In genomic region chr14:39174560-39175444, GRCh38 we compare ENCODE assay signal across 8 cellular contexts. TPM values are rescaled to one million over a fixed set of nuclear protein-coding genes. Genes with fewer than 3 reads are reported as not detected.
DNase-seq lines count a peak whose midpoint lies in the region; ATAC-seq and TF ChIP-seq lines count a peak whose summit lies in the region.

Gene PNN, plus strand, starts transcription at chr14:39175254. Its CDS starts 26 bp downstream, at chr14:39175280.

- H3K79me2 ChIP-seq in ACC112 (ENCODE audit: control insufficient read depth, insufficient read depth, low read length, unreplicated experiment), result peaks cover 44% of the 10 kb centered on the region

- peaks cover 24% of the 10 kb centered on the region for H3K4me1 ChIP-seq in ACC112 (ENCODE audit: control insufficient read depth, insufficient read depth, low read length, unreplicated experiment)
- peaks cover 0 to 8% of the 10 kb centered on the region in 2 donors for H3K4me1 ChIP-seq in breast epithelium
- H3K4me1 ChIP-seq in skeletal muscle tissue (ENCODE audit: control insufficient read depth in 3 of 3, insufficient read depth in 3 of 3, low read length in 3 of 3), result peaks cover 13 to 21% (median 20%) of the 10 kb centered on the region in 3 donors

- peak within 1 kb of the TSS; percentile 59 for H2AFZ ChIP-seq in ACC112 (ENCODE audit: low read length, unreplicated experiment)

- TF ChIP-seq CTCF in VCaP (conservative IDR thresholded peaks at IDR 0.05), result no peak
- peak in 2 of 3 donors; percentile 22 to 23 for TF ChIP-seq CTCF in breast epithelium (IDR thresholded peaks at IDR 0.05)

- H3K9ac ChIP-seq in skeletal muscle tissue (ENCODE audit: low read depth in 1 of 3, low read length in 3 of 3), result peak within 1 kb of the TSS; percentile 97 to 99 (median 98)

- H3K27me3 ChIP-seq in ACC112 (ENCODE audit: insufficient read depth, low read length), result no peaks in the 10 kb centered on the region
- no peaks in the 10 kb centered on the region for H3K27me3 ChIP-seq in breast epithelium
- H3K27me3 ChIP-seq in skeletal muscle tissue (ENCODE audit: control insufficient read depth in 3 of 3, insufficient read depth in 3 of 3, low read length in 3 of 3), result no peaks in the 10 kb centered on the region

- peaks cover 36% of the 10 kb centered on the region for H3K36me3 ChIP-seq in ACC112 (ENCODE audit: insufficient read depth, low read length)
- H3K36me3 ChIP-seq in breast epithelium, result no peaks in the 10 kb centered on the region
- peaks cover 27 to 31% (median 28%) of the 10 kb centered on the region in 3 donors for H3K36me3 ChIP-seq in skeletal muscle tissue (ENCODE audit: control insufficient read depth in 3 of 3, insufficient read depth in 3 of 3, low read length in 3 of 3)

- peak; percentile 94 for ATAC-seq in GM18870 (IDR thresholded peaks at IDR 0.05; ENCODE audit: unreplicated experiment)
- peak; percentile 93 for ATAC-seq in HG03135 (IDR thresholded peaks at IDR 0.05; ENCODE audit: unreplicated experiment)

- DNase-seq in NCI-H2196 treated with DMSO at 0.1 percent for 48 hours (lab: John Stamatoyannopoulos, UW; ENCODE audit: unreplicated experiment) (peak; percentile 98), breast epithelium (ENCODE audit: low spot score in 2 of 2) (peak; percentile 96 to 98)

- H3K27ac ChIP-seq in ACC112 (ENCODE audit: low read depth, low read length) (peak within 1 kb of the TSS; percentile 78), VCaP (peak within 1 kb of the TSS; percentile 94), breast epithelium (peak within 1 kb of the TSS; percentile 95 to 98), skeletal muscle tissue (ENCODE audit: low read depth, low read length) (peak within 1 kb of the TSS; percentile 91)

- TF ChIP-seq POLR2A in breast epithelium (IDR thresholded peaks at IDR 0.05), result peak; percentile 73

- H3K4me3 ChIP-seq in ACC112 (ENCODE audit: low read depth, low read length) (peak within 1 kb of the TSS; percentile 81), breast epithelium (peak within 1 kb of the TSS; percentile 83 to 92 (median 88)), iPS-18c (ENCODE audit: insufficient read depth, low read depth, low read length) (peak within 1 kb of the TSS; percentile 91), skeletal muscle tissue (ENCODE audit: low read length in 3 of 3) (peak within 1 kb of the TSS; percentile 89 to 98 (median 98))

- H3K9me3 ChIP-seq in breast epithelium, result no peaks in the 10 kb centered on the region
- no peaks in the 10 kb centered on the region for H3K9me3 ChIP-seq in iPS-18c (ENCODE audit: control insufficient read depth, insufficient read depth, low read length)
- no peaks in the 10 kb centered on the region for H3K9me3 ChIP-seq in skeletal muscle tissue (ENCODE audit: control insufficient read depth in 3 of 3, low read length in 3 of 3)

- intact Hi-C loops in breast epithelium (cut with DNase I; ENCODE audit: low total_unique reads), result loop anchor here (5.0 kb wide), 1 partner anchor 92 kb away; no protein-coding TSS in a partner anchor

RNA-seq across cellular contexts. Expression of gene PNN, which starts in this region (rescaled TPM):
- total RNA-seq in breast epithelium, result 10 to 100 TPM; 31.8 to 50.8 (median 47.4) TPM
- total RNA-seq in skeletal muscle tissue, result 20.4 TPM

Comparison
In these comparisons a context has a peak if more than half of its experiments do, and no peak if none do; other contexts are left out.
1. Peak in every context shown above with its lines: DNase-seq, ATAC-seq, H3K4me3 ChIP-seq and H3K27ac ChIP-seq.